In genomic region chr2:151824886-151825285, GRCh38 we compare ENCODE assay signal across 1 cellular context.
TF ChIP-seq lines count a peak whose summit lies in the region.

No MANE protein-coding gene starts in this region.

TF ChIP-seq in HepG2, 621 proteins besides CTCF, POLR2A, EP300 and RAD21:
- TF ChIP-seq, protein P1, sequence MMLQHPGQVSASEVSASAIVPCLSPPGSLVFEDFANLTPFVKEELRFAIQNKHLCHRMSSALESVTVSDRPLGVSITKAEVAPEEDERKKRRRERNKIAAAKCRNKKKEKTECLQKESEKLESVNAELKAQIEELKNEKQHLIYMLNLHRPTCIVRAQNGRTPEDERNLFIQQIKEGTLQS (CRISPR knock-in tag; IDR thresholded peaks at IDR 0.05): no peak
- TF ChIP-seq ZBTB43 (CRISPR knock-in tag; conservative IDR thresholded peaks at IDR 0.05): 0 out of 2 replicates have a peak, but pooled peaks have one; percentile 66
